9 cellular contexts compared by ENCODE assay signal in the genomic region with DNA sequence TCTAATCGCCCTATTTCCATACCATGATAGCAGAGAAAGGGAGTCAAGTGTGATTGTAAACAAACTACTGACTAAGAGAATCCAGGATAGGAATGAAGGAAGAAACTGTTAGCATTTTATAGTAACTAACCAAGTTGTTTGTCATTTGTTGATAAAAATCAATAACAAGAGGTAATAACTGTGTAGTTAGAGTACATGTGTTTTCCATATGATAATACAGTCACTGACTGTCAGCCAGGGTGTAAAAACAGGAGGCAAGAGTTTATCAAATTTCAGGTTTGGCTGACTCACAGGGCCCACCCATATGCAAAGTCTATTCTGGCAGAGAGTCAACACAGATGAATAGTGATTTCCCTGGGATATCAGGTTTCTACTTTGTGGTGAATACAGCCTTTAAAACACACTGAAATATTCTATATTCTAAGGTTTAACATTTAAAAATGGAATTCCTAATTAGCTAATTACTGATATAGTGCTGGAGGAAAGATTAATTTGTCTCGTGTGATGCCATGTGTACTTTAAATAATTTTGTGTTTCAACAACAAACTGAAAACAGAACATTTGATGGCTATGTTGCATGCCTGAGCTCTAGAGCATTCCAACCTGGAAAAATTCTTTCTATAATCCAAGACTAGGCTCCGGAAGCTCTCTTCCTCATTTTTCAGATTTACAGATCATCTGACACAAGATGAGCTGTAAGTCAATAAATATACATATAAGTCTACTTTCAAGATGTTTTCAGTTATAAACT. TPM values are rescaled to one million over a fixed set of nuclear protein-coding genes. Genes with fewer than 3 reads are reported as not detected.
DNase-seq lines count a peak whose midpoint lies in the region; ATAC-seq, FAIRE-seq and TF ChIP-seq lines count a peak whose summit lies in the region.
"Had no signal": no experiment of that assay in that cellular context is flagged by ENCODE, and none has a peak within 500 bp of the region (broad histone marks: within the 10 kb centered on the region; RNA-seq: fewer than 3 reads in every experiment).

No MANE protein-coding gene starts in this region.

- DNase-seq in A549 (ENCODE audit: low read depth in 1 of 2, low spot score in 1 of 2) (peak; percentile 43 to 70), HCEC 1CT (peak; percentile 72), OCI-M1 (lab: John Stamatoyannopoulos, UW) (peak; percentile 86), fibroblast of gingiva (ENCODE audit: low read depth) (peak; percentile 36), occipital lobe (lab: John Stamatoyannopoulos, UW) (no peak), Ammon's horn (ENCODE audit: low spot score) (no peak), GM03348 (ENCODE audit: low spot score) (no peak)

- no peak for TF ChIP-seq CTCF in A549 (IDR thresholded peaks at IDR 0.05)

- FAIRE-seq in A549 (lab: Jason Lieb, UNC), result peak; percentile 43

- peak overlapping the region; percentile 61 to 62 for H3K27ac ChIP-seq in A549
- H3K27ac ChIP-seq: cardiac muscle cell had no signal

- no peak for TF ChIP-seq RAD21 in A549 (conservative IDR thresholded peaks at IDR 0.05 in 1 of 2, IDR thresholded peaks at IDR 0.05 in 1 of 2)

- H3K4me3 ChIP-seq in A549, result no peak overlapping the region
- H3K4me3 ChIP-seq: cardiac muscle cell had no signal

- no peak for TF ChIP-seq POLR2A in A549 (IDR thresholded peaks at IDR 0.05; ENCODE audit: low read length)

- CTCF ChIA-PET in A549 (lab: Yijun Ruan, JAX), result interaction anchor here (0.7 to 1.6 kb wide), 3 partner anchors 9 to 730 kb away, joined by 3 to 7 read pairs (median 4); no protein-coding TSS in a partner anchor

- peak overlapping the region; percentile 66 for H3K4me2 ChIP-seq in A549

- no peaks in the 10 kb centered on the region for H3K9me3 ChIP-seq in A549

- POLR2A ChIA-PET in A549 (lab: Yijun Ruan, JAX), result no interaction called here

- ATAC-seq in A549, result peak; percentile 73 to 81; a peak in 4 of 6 replicates
- no peak for ATAC-seq in GM21423 (IDR thresholded peaks at IDR 0.05; ENCODE audit: unreplicated experiment)

- 15% methylated on average over 3 of the region's 3 CpGs for WGBS in A549 (ENCODE audit: missing lambda C conversion rate)

- H3K4me1 ChIP-seq in A549, result peaks cover 23% of the 10 kb centered on the region

- no peak for TF ChIP-seq EP300 in A549 (IDR thresholded peaks at IDR 0.05)

TF ChIP-seq in A549, 52 proteins besides CTCF, POLR2A, EP300 and RAD21:
- TF ChIP-seq FOSL2 (IDR thresholded peaks at IDR 0.05) (no peak), FOSL2 (CRISPR knock-in tag; IDR thresholded peaks at IDR 0.05) (peak; percentile 52; the same call in 1 of the 2 replicates), MAZ (IDR thresholded peaks at IDR 0.05; ENCODE audit: borderline replicate concordance, low read depth, low read length) (no peak), MYC (IDR thresholded peaks at IDR 0.05; ENCODE audit: borderline replicate concordance, low read length) (0 out of 2 replicates have a peak, but pooled peaks have one; percentile 27), HDAC2 (IDR thresholded peaks at IDR 0.05) (no peak), MAFK (IDR thresholded peaks at IDR 0.05; ENCODE audit: partially characterized antibody) (peak; percentile 1), KDM5A (IDR thresholded peaks at IDR 0.05) (no peak)

RNA-seq across cellular contexts. Expression of a gene that starts 6.0 kb away (rescaled TPM):
- 3.6 and 3.9 TPM in 2 replicates for polyA plus RNA-seq in A549 (2011; rRNA removed)
- polyA plus RNA-seq in A549 (2012; cell fraction: cytosol; rRNA removed), result 1.1 and 1.6 TPM in 2 replicates
- polyA plus RNA-seq in A549 (2012; cell fraction: nucleus; rRNA removed), result 2.2 and 3.0 TPM in 2 replicates
- polyA plus RNA-seq in A549 (2017; fragmentation: RNase III; extraction: RNeasy Plus Mini Kit Qiagen cat#74134 plus additional on column Dnase treatment), result 2.0 to 2.3 TPM (median 2.2 TPM) in 3 replicates
- polyA minus RNA-seq in A549 (2011; rRNA and poly(A)+ RNA removed), result 10.5 and 11.0 TPM in 2 replicates
- 4.2 TPM for total RNA-seq in occipital lobe

Comparison
In these comparisons a context has a peak if more than half of its experiments do, and no peak if none do; other contexts are left out.
1. DNase-seq: peak in A549 (2 of 2), HCEC 1CT (single experiment), OCI-M1 (single experiment) and fibroblast of gingiva (single experiment); none in occipital lobe (single experiment), Ammon's horn (single experiment) and GM03348 (single experiment).